In genomic region chr9:120846251-120846869, GRCh38 we compare ENCODE assay signal across 15 cellular contexts. TPM values are rescaled to one million over a fixed set of nuclear protein-coding genes. Genes with fewer than 3 reads are reported as not detected.
A peak's percentile ranks its signal among the peaks of the same experiment; 100 is the strongest.
DNase-seq lines count a peak whose midpoint lies in the region; ATAC-seq and TF ChIP-seq lines count a peak whose summit lies in the region.
"Had no signal": no experiment of that assay in that cellular context is flagged by ENCODE, and none has a peak within 500 bp of the region (broad histone marks: within the 10 kb centered on the region; RNA-seq: fewer than 3 reads in every experiment).

No MANE protein-coding gene starts in this region.

- H3K9me3 Mint-ChIP-seq in natural killer cell treated with Interleukin-12 subunit alpha and Interleukin-12 subunit beta and Interleukin-15 and Interleukin-18, amount 100 ng/mL, for 72 hours = no peaks in the 10 kb centered on the region
- no peaks in the 10 kb centered on the region for H3K9me3 Mint-ChIP-seq in natural killer cell
- no peaks in the 10 kb centered on the region for H3K9me3 Mint-ChIP-seq in activated CD4-positive, alpha-beta memory T cell treated with anti-CD3 and anti-CD28 coated beads for 36 hours
- no peaks in the 10 kb centered on the region for H3K9me3 Mint-ChIP-seq in central memory CD8-positive, alpha-beta T cell
- no peaks in the 10 kb centered on the region for H3K9me3 Mint-ChIP-seq in stimulated activated naive CD8-positive, alpha-beta T cell treated with anti-CD3 and anti-CD28 coated beads, Interleukin-15, amount 100 ng/mL, for 72 hours

- DNase-seq in natural killer cell treated with Interleukin-12 subunit alpha and Interleukin-12 subunit beta and Interleukin-15 and Interleukin-18, amount 100 ng/mL, for 72 hours (ENCODE audit: low spot score) = no peak
- no peak for DNase-seq in natural killer cell
- peak; percentile 51 for DNase-seq in activated CD4-positive, alpha-beta memory T cell treated with anti-CD3 and anti-CD28 coated beads for 36 hours
- no peak for DNase-seq in central memory CD8-positive, alpha-beta T cell (ENCODE audit: low spot score in 2 of 2)
- peak in 1 of 2 donors; percentile 49 for DNase-seq in stimulated activated naive CD8-positive, alpha-beta T cell treated with anti-CD3 and anti-CD28 coated beads, Interleukin-15, amount 100 ng/mL, for 72 hours
- no peak for DNase-seq in H4 (ENCODE audit: low spot score)
- DNase-seq: EL, head of caudate nucleus, KG1, left ventricle myocardium superior, NCI-H2081 treated with DMSO at 0.1 percent for 48 hours, pancreas, right lobe of liver had no signal

- ATAC-seq in natural killer cell treated with Interleukin-12 subunit alpha and Interleukin-12 subunit beta and Interleukin-15 and Interleukin-18, amount 100 ng/mL, for 72 hours = no peak
- ATAC-seq in natural killer cell (no peak), GM19395 (IDR thresholded peaks at IDR 0.05; ENCODE audit: unreplicated experiment) (no peak), HG02884 (IDR thresholded peaks at IDR 0.05; ENCODE audit: unreplicated experiment) (no peak)
- peak; percentile 25 for ATAC-seq in central memory CD8-positive, alpha-beta T cell (replicated peaks; ENCODE audit: extremely low read depth, poor library complexity, severe bottlenecking)
- ATAC-seq in stimulated activated naive CD8-positive, alpha-beta T cell treated with anti-CD3 and anti-CD28 coated beads, Interleukin-15, amount 100 ng/mL, for 72 hours = peak; percentile 67
- ATAC-seq: left ventricle myocardium superior, pancreas, right lobe of liver had no signal

- no peak for TF ChIP-seq CTCF in natural killer cell (IDR thresholded peaks at IDR 0.05)

- peak overlapping the region; percentile 100 for H3K4me3 Mint-ChIP-seq in natural killer cell treated with Interleukin-12 subunit alpha and Interleukin-12 subunit beta and Interleukin-15 and Interleukin-18, amount 100 ng/mL, for 72 hours
- no peak overlapping the region for H3K4me3 Mint-ChIP-seq in natural killer cell
- H3K4me3 Mint-ChIP-seq in activated CD4-positive, alpha-beta memory T cell treated with anti-CD3 and anti-CD28 coated beads for 36 hours = peak overlapping the region; percentile 95
- H3K4me3 Mint-ChIP-seq in central memory CD8-positive, alpha-beta T cell = peak overlapping the region; percentile 25
- H3K4me3 Mint-ChIP-seq in stimulated activated naive CD8-positive, alpha-beta T cell treated with anti-CD3 and anti-CD28 coated beads, Interleukin-15, amount 100 ng/mL, for 72 hours = peak overlapping the region; percentile 99 to 100

- intact Hi-C loops in natural killer cell (cut with micrococcal nuclease) = no loop called here
- intact Hi-C loops in activated CD4-positive, alpha-beta memory T cell treated with anti-CD3 and anti-CD28 coated beads for 36 hours (cut with micrococcal nuclease) = loop anchor here (1.0 kb wide), 5 partner anchors 22 to 53 kb away; partner anchors contain the start of gene FBXW2

- no peaks in the 10 kb centered on the region for H3K27me3 Mint-ChIP-seq in natural killer cell treated with Interleukin-12 subunit alpha and Interleukin-12 subunit beta and Interleukin-15 and Interleukin-18, amount 100 ng/mL, for 72 hours
- no peaks in the 10 kb centered on the region for H3K27me3 Mint-ChIP-seq in natural killer cell (ENCODE audit: low read depth in 2 of 2)
- no peaks in the 10 kb centered on the region for H3K27me3 Mint-ChIP-seq in activated CD4-positive, alpha-beta memory T cell treated with anti-CD3 and anti-CD28 coated beads for 36 hours
- H3K27me3 Mint-ChIP-seq in central memory CD8-positive, alpha-beta T cell = no peaks in the 10 kb centered on the region
- H3K27me3 Mint-ChIP-seq in stimulated activated naive CD8-positive, alpha-beta T cell treated with anti-CD3 and anti-CD28 coated beads, Interleukin-15, amount 100 ng/mL, for 72 hours = no peaks in the 10 kb centered on the region

- CTCF ChIA-PET in activated CD4-positive, alpha-beta memory T cell treated with anti-CD3 and anti-CD28 coated beads for 36 hours (lab: Charles Lee) = interaction anchor here (0.7 to 3.2 kb wide), 11 partner anchors 9 to 214 kb away, joined by 3 to 14 read pairs (median 4); no protein-coding TSS in a partner anchor

- peaks cover 56 to 65% of the 10 kb centered on the region in 2 donors for H3K4me1 Mint-ChIP-seq in natural killer cell treated with Interleukin-12 subunit alpha and Interleukin-12 subunit beta and Interleukin-15 and Interleukin-18, amount 100 ng/mL, for 72 hours (ENCODE audit: low read depth in 2 of 2)
- H3K4me1 Mint-ChIP-seq in natural killer cell = peaks cover 46 to 60% of the 10 kb centered on the region in 2 donors
- H3K4me1 Mint-ChIP-seq in activated CD4-positive, alpha-beta memory T cell treated with anti-CD3 and anti-CD28 coated beads for 36 hours (ENCODE audit: low read depth) = peaks cover 61% of the 10 kb centered on the region
- H3K4me1 Mint-ChIP-seq in central memory CD8-positive, alpha-beta T cell = peaks cover 71% of the 10 kb centered on the region
- H3K4me1 Mint-ChIP-seq in stimulated activated naive CD8-positive, alpha-beta T cell treated with anti-CD3 and anti-CD28 coated beads, Interleukin-15, amount 100 ng/mL, for 72 hours = peaks cover 79% of the 10 kb centered on the region

- H3K36me3 Mint-ChIP-seq in natural killer cell treated with Interleukin-12 subunit alpha and Interleukin-12 subunit beta and Interleukin-15 and Interleukin-18, amount 100 ng/mL, for 72 hours = peaks cover 14% of the 10 kb centered on the region
- no peaks in the 10 kb centered on the region for H3K36me3 Mint-ChIP-seq in natural killer cell
- H3K36me3 Mint-ChIP-seq in activated CD4-positive, alpha-beta memory T cell treated with anti-CD3 and anti-CD28 coated beads for 36 hours = peaks cover 36% of the 10 kb centered on the region
- peaks cover 43% of the 10 kb centered on the region for H3K36me3 Mint-ChIP-seq in central memory CD8-positive, alpha-beta T cell (ENCODE audit: insufficient read depth)

- H3K27ac Mint-ChIP-seq in natural killer cell treated with Interleukin-12 subunit alpha and Interleukin-12 subunit beta and Interleukin-15 and Interleukin-18, amount 100 ng/mL, for 72 hours = peak overlapping the region; percentile 99 to 100
- peak overlapping the region in 1 of 2 donors; percentile 98 for H3K27ac Mint-ChIP-seq in natural killer cell
- peak overlapping the region; percentile 95 for H3K27ac Mint-ChIP-seq in activated CD4-positive, alpha-beta memory T cell treated with anti-CD3 and anti-CD28 coated beads for 36 hours
- peak overlapping the region; percentile 99 for H3K27ac Mint-ChIP-seq in central memory CD8-positive, alpha-beta T cell (ENCODE audit: low read depth)
- H3K27ac Mint-ChIP-seq in stimulated activated naive CD8-positive, alpha-beta T cell treated with anti-CD3 and anti-CD28 coated beads, Interleukin-15, amount 100 ng/mL, for 72 hours = peak overlapping the region; percentile 94 to 99

- POLR2A ChIA-PET in activated CD4-positive, alpha-beta memory T cell treated with anti-CD3 and anti-CD28 coated beads for 36 hours (lab: Charles Lee) = interaction anchor here (0.6 to 5.9 kb wide), 18 partner anchors 9 to 85 kb away, joined by 3 to 83 read pairs (median 6); partner anchors contain the start of genes FBXW2 and TRAF1

RNA-seq across cellular contexts. Expression of gene PSMD5, which starts 3.6 kb away (rescaled TPM):
- 10 to 100 TPM; 59.5 to 70.4 TPM for total RNA-seq in natural killer cell treated with Interleukin-12 subunit alpha and Interleukin-12 subunit beta and Interleukin-15 and Interleukin-18, amount 100 ng/mL, for 72 hours
- total RNA-seq in natural killer cell = 10 to 100 TPM; 24.6 to 41.2 (median 37.1) TPM
- total RNA-seq in activated CD4-positive, alpha-beta memory T cell treated with anti-CD3 and anti-CD28 coated beads for 36 hours = 10 to 100 TPM; 69.7 to 71.0 TPM
- total RNA-seq in H4 (2014; rRNA removed; shearing (Covaris generic)) = 26.0 and 31.9 TPM in 2 replicates

RNA-seq across cellular contexts. Expression of gene PHF19, which starts 30.6 kb away (rescaled TPM):
- total RNA-seq in natural killer cell treated with Interleukin-12 subunit alpha and Interleukin-12 subunit beta and Interleukin-15 and Interleukin-18, amount 100 ng/mL, for 72 hours = 100 to 1,000 TPM in 1 of 2 donors, 10 to 100 TPM in 1; 97.4 to 177 TPM
- 10 to 100 TPM; 34.1 to 54.0 (median 47.8) TPM for total RNA-seq in natural killer cell
- total RNA-seq in activated CD4-positive, alpha-beta memory T cell treated with anti-CD3 and anti-CD28 coated beads for 36 hours = 100 to 1,000 TPM; 183 to 189 TPM
- 52.7 and 66.6 TPM in 2 replicates for total RNA-seq in H4 (2014; rRNA removed; shearing (Covaris generic))

RNA-seq across cellular contexts. Expression of gene FBXW2, which starts 53.1 kb away (rescaled TPM):
- total RNA-seq in natural killer cell treated with Interleukin-12 subunit alpha and Interleukin-12 subunit beta and Interleukin-15 and Interleukin-18, amount 100 ng/mL, for 72 hours = 100 to 1,000 TPM in 1 of 2 donors, 10 to 100 TPM in 1; 73.6 to 105 TPM
- 100 to 1,000 TPM in 1 of 3 donors, 10 to 100 TPM in 2; 88.3 to 122 (median 92.6) TPM for total RNA-seq in natural killer cell
- total RNA-seq in activated CD4-positive, alpha-beta memory T cell treated with anti-CD3 and anti-CD28 coated beads for 36 hours = 10 to 100 TPM; 70.2 to 72.5 TPM
- 10.4 and 14.1 TPM in 2 replicates for total RNA-seq in H4 (2014; rRNA removed; shearing (Covaris generic))

Comparison
In these comparisons a context has a peak if more than half of its experiments do, and no peak if none do; other contexts are left out.
1. ATAC-seq: peak in central memory CD8-positive, alpha-beta T cell (single experiment) and stimulated activated naive CD8-positive, alpha-beta T cell treated with anti-CD3 and anti-CD28 coated beads, Interleukin-15, amount 100 ng/mL, for 72 hours (single experiment); none in natural killer cell treated with Interleukin-12 subunit alpha and Interleukin-12 subunit beta and Interleukin-15 and Interleukin-18, amount 100 ng/mL, for 72 hours (0 of 2), natural killer cell (0 of 3), GM19395 (single experiment) and HG02884 (single experiment).